In the genomic region with DNA sequence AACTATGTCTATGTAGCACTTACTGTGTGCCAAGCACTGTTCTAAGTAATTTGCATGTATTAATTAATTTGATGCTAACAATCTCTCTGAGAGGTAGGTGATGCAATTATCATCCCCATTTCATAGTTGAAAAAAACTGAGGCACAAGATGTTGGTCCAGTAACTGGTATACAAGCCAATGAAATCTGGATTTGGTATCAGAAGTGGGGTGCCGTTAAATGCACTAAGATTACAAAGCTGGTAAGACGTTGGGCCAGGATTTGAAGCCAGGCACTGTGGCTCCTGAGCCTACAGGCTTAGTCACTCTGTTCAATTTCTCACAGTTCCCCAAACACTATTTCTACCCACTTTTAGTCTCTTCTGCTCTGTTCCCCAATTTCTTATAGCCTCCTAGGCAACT, we compare ENCODE assay signal across 10 cellular contexts.
"Had no signal": no experiment of that assay in that cellular context is flagged by ENCODE, and none has a peak within 500 bp of the region (broad histone marks: within the 10 kb centered on the region; RNA-seq: fewer than 3 reads in every experiment).

No MANE protein-coding gene starts in this region.

- H3K9ac ChIP-seq: GM23248 had no signal

- H3K9me3 ChIP-seq: HAP-1 had no signal

- FAIRE-seq: H1, H54 had no signal

- DNase-seq: GM23248, GOT3, H7, H9, HCEC 1CT, HFFc6 had no signal

- H3K27ac ChIP-seq: GM23248 had no signal

- H3K4me3 ChIP-seq: GM23248, GM23338, HAP-1 had no signal

- H2AFZ ChIP-seq: GM23248, GM23338 had no signal

- H3K4me1 ChIP-seq: HAP-1 had no signal

- H3K36me3 ChIP-seq: HAP-1 had no signal

- H3K4me2 ChIP-seq: GM23338 had no signal

- ATAC-seq: GM23338 had no signal
